Comparison of ENCODE assay signal across 9 cellular contexts in genomic region chr2:28620801-28621171, GRCh38.
DNase-seq lines count a peak whose midpoint lies in the region; ATAC-seq, FAIRE-seq and TF ChIP-seq lines count a peak whose summit lies in the region.
"Had no signal": no experiment of that assay in that cellular context is flagged by ENCODE, and none has a peak within 500 bp of the region (broad histone marks: within the 10 kb centered on the region; RNA-seq: fewer than 3 reads in every experiment).

No MANE protein-coding gene starts in this region.

- no peaks in the 10 kb centered on the region for H3K79me2 ChIP-seq in HCT116 (ENCODE audit: insufficient read depth, low read length)

- no peaks in the 10 kb centered on the region for H3K9me2 ChIP-seq in HCT116 (ENCODE audit: insufficient read depth)

- intact Hi-C loops in HCT116 (cut with micrococcal nuclease): loop anchor here (1.0 kb wide), 1 partner anchor 133 kb away; no protein-coding TSS in a partner anchor
- intact Hi-C loops in activated T-helper 2 cell treated with anti-CD3 and anti-CD28 coated beads, Interferon-gamma antibody, Interleukin-2, Interleukin-4, amounts not matched to agents 10 μg/mL and 5 μg/mL and 100 μg/mL, durations not matched to agents 14 hours and 24 hours and 36 hours (cut with micrococcal nuclease): loop anchor here (2.0 to 10.0 kb wide), 5 partner anchors 26 to 228 kb away; partner anchors contain the start of genes FOSL2 and PPP1CB

- no peak overlapping the region for H2AFZ ChIP-seq in HCT116 (ENCODE audit: low read depth, low read length, poor library complexity, severe bottlenecking)

- H3K36me3 Mint-ChIP-seq in activated T-helper 2 cell treated with anti-CD3 and anti-CD28 coated beads, Interferon-gamma antibody, Interleukin-2, Interleukin-4, amounts not matched to agents 10 μg/mL and 5 μg/mL and 100 μg/mL, durations not matched to agents 14 hours and 24 hours and 36 hours (ENCODE audit: low read depth): no peaks in the 10 kb centered on the region
- H3K36me3 Mint-ChIP-seq in immature natural killer cell: no peaks in the 10 kb centered on the region

- H3K4me3 ChIP-seq in HCT116 (replicated peaks in 1 of 2; ENCODE audit: low read depth in 1 of 2, low read length in 2 of 2) (no peak overlapping the region; a peak in 1 of 4 replicates), small intestine (ENCODE audit: low read depth in 1 of 2, low read length in 2 of 2) (no peak overlapping the region)

- no peak for TF ChIP-seq CTCF in HCT116 (IDR thresholded peaks at IDR 0.05 in 2 of 3, conservative IDR thresholded peaks at IDR 0.05 in 1 of 3; ENCODE audit: borderline replicate concordance in 1 of 3, insufficient read depth in 1 of 3, low read depth in 2 of 3, low read length in 2 of 3)

- POLR2A ChIA-PET in HCT116 (lab: Charles Lee): interaction anchor here (1.8 kb wide), 1 partner anchor 131 kb away, joined by 6 read pairs; the partner anchor contains the start of gene PPP1CB

- H3K27me3 ChIP-seq in HCT116 (ENCODE audit: insufficient read depth, low read length): no peaks in the 10 kb centered on the region
- no peaks in the 10 kb centered on the region for H3K27me3 ChIP-seq in small intestine (ENCODE audit: control insufficient read depth in 2 of 2, insufficient read depth in 2 of 2, low read length in 2 of 2)

- H3K27ac Mint-ChIP-seq in activated T-helper 2 cell treated with anti-CD3 and anti-CD28 coated beads, Interferon-gamma antibody, Interleukin-2, Interleukin-4, amounts not matched to agents 10 μg/mL and 5 μg/mL and 100 μg/mL, durations not matched to agents 14 hours and 24 hours and 36 hours: peak overlapping the region; percentile 96
- H3K27ac Mint-ChIP-seq in immature natural killer cell: peak overlapping the region; percentile 96 to 98 (median 97)

- no peak for TF ChIP-seq RAD21 in HCT116 (IDR thresholded peaks at IDR 0.05; ENCODE audit: low read depth)

- H3K4me3 Mint-ChIP-seq in activated T-helper 2 cell treated with anti-CD3 and anti-CD28 coated beads, Interferon-gamma antibody, Interleukin-2, Interleukin-4, amounts not matched to agents 10 μg/mL and 5 μg/mL and 100 μg/mL, durations not matched to agents 14 hours and 24 hours and 36 hours (ENCODE audit: low read depth): no peak overlapping the region
- peak overlapping the region; percentile 61 to 80 (median 74) for H3K4me3 Mint-ChIP-seq in immature natural killer cell

- H3K9me3 ChIP-seq in HCT116 (ENCODE audit: control insufficient read depth in 1 of 2, insufficient read depth in 1 of 2, low read depth in 1 of 2, low read length in 2 of 2) (no peaks in the 10 kb centered on the region), small intestine (ENCODE audit: control insufficient read depth, low read depth) (no peaks in the 10 kb centered on the region)

- H3K4me1 ChIP-seq in HCT116 (ENCODE audit: control insufficient read depth in 1 of 2, insufficient read depth in 2 of 2, low read length in 2 of 2) (peaks cover 7 to 31% of the 10 kb centered on the region in 2 experiments; a peak in 3 of 4 replicates), small intestine (ENCODE audit: control insufficient read depth in 2 of 2, insufficient read depth in 1 of 2, low read depth in 1 of 2, low read length in 1 of 2) (peaks cover 7 to 22% of the 10 kb centered on the region in 2 donors)

- H3K36me3 ChIP-seq in HCT116 (ENCODE audit: control insufficient read depth in 1 of 2, insufficient read depth in 2 of 2, low read length in 2 of 2): no peaks in the 10 kb centered on the region
- H3K36me3 ChIP-seq in small intestine (ENCODE audit: control insufficient read depth in 2 of 2, insufficient read depth in 2 of 2, low read length in 2 of 2): no peaks in the 10 kb centered on the region

- TF ChIP-seq POLR2A in HCT116 (IDR thresholded peaks at IDR 0.05; ENCODE audit: borderline replicate concordance, extremely low read depth, insufficient read depth, insufficient read length): no peak

- FAIRE-seq in small intestine (lab: Jason Lieb, UNC): no peak

- WGBS in small intestine, 3 donors: 90 to 95% (median 94%) methylated on average over 4 of the region's 4 CpGs

- peak overlapping the region; percentile 67 for H3K4me2 ChIP-seq in HCT116 (ENCODE audit: low read length)

- no peak overlapping the region for H3K27ac ChIP-seq in HCT116 (ENCODE audit: low read depth, low read length)
- H3K27ac ChIP-seq in small intestine (ENCODE audit: low read depth in 1 of 2, low read length in 1 of 2): peak overlapping the region; percentile 75 to 97

- no TSS peak for BruUV-seq in HCT116 (replicated peaks; lab: Mats Ljungman, UMichigan)

- ATAC-seq in HCT116 (no peak; the same call in 1 of the 2 replicates), GM21619 (IDR thresholded peaks at IDR 0.05; ENCODE audit: unreplicated experiment) (no peak), GM19324 (IDR thresholded peaks at IDR 0.05; ENCODE audit: low FRiP score, unreplicated experiment) (no peak)

- H3K9ac ChIP-seq in HCT116 (ENCODE audit: low read length): no peak overlapping the region

- RAD21 ChIA-PET in HCT116 (lab: Charles Lee; ENCODE audit: low non-redundant PET in 1 of 2, low total read pairs in 2 of 2, uncharacterized antibody in 2 of 2, unreplicated experiment in 2 of 2): interaction anchor here (1.0 to 1.6 kb wide), 2 partner anchors 27 to 131 kb away, joined by 3 to 9 read pairs; partner anchors contain the start of gene PPP1CB (in 1 of the 2)

- no peak for DNase-seq in HCT116 (ENCODE audit: low read depth, low spot score)
- no peak for DNase-seq in activated T-helper 2 cell treated with anti-CD3 and anti-CD28 coated beads, Interferon-gamma antibody, Interleukin-2, Interleukin-4, amounts not matched to agents 10 μg/mL and 5 μg/mL and 100 μg/mL, durations not matched to agents 14 hours and 24 hours and 36 hours (ENCODE audit: low spot score)
- no peak for DNase-seq in immature natural killer cell
- no peak for DNase-seq in small intestine
- DNase-seq in NCI-H774 (lab: John Stamatoyannopoulos, UW): no peak
- DNase-seq in KG1 (lab: John Stamatoyannopoulos, UW): no peak
- DNase-seq: NK-92 treated with Interleukin-12 subunit alpha and Interleukin-12 subunit beta, amount 100 ng/mL, for 24 hours had no signal

- peaks cover 9% of the 10 kb centered on the region for H3K9me3 Mint-ChIP-seq in activated T-helper 2 cell treated with anti-CD3 and anti-CD28 coated beads, Interferon-gamma antibody, Interleukin-2, Interleukin-4, amounts not matched to agents 10 μg/mL and 5 μg/mL and 100 μg/mL, durations not matched to agents 14 hours and 24 hours and 36 hours
- H3K9me3 Mint-ChIP-seq in immature natural killer cell: no peaks in the 10 kb centered on the region

- no peaks in the 10 kb centered on the region for H3K27me3 Mint-ChIP-seq in activated T-helper 2 cell treated with anti-CD3 and anti-CD28 coated beads, Interferon-gamma antibody, Interleukin-2, Interleukin-4, amounts not matched to agents 10 μg/mL and 5 μg/mL and 100 μg/mL, durations not matched to agents 14 hours and 24 hours and 36 hours (ENCODE audit: low read depth)
- peaks cover 2 to 9% (median 3%) of the 10 kb centered on the region in 3 donors for H3K27me3 Mint-ChIP-seq in immature natural killer cell (ENCODE audit: low read depth in 3 of 3)

- peaks cover 86% of the 10 kb centered on the region for H3K4me1 Mint-ChIP-seq in activated T-helper 2 cell treated with anti-CD3 and anti-CD28 coated beads, Interferon-gamma antibody, Interleukin-2, Interleukin-4, amounts not matched to agents 10 μg/mL and 5 μg/mL and 100 μg/mL, durations not matched to agents 14 hours and 24 hours and 36 hours (ENCODE audit: low read depth)
- peaks cover 62 to 69% of the 10 kb centered on the region in 2 donors for H3K4me1 Mint-ChIP-seq in immature natural killer cell

- H4K20me1 ChIP-seq in HCT116 (ENCODE audit: insufficient read depth): no peaks in the 10 kb centered on the region

- CTCF ChIA-PET in HCT116 (lab: Charles Lee): interaction anchor here (0.8 to 2.6 kb wide), 4 partner anchors 10 to 938 kb away, joined by 3 to 12 read pairs (median 4); partner anchors contain the start of gene PPP1CB

TF ChIP-seq in HCT116, 20 proteins besides CTCF, POLR2A, EP300 and RAD21 (continues in another document):
- TF ChIP-seq EZH2 (IDR thresholded peaks at IDR 0.05): no peak
- TF ChIP-seq EGR1 (IDR thresholded peaks at IDR 0.05; ENCODE audit: low read depth): no peak
- no peak for TF ChIP-seq ATF3 (IDR thresholded peaks at IDR 0.05)
- TF ChIP-seq ELF1 (IDR thresholded peaks at IDR 0.05; ENCODE audit: borderline replicate concordance, low read depth): no peak
- no peak for TF ChIP-seq ZBTB33 (IDR thresholded peaks at IDR 0.05; ENCODE audit: extremely low read depth, insufficient replicate concordance, low read length)
- TF ChIP-seq ZNF274 (IDR thresholded peaks at IDR 0.05; ENCODE audit: low read depth, low read length): no peak
